In genomic region chr11:125939081-125939521, GRCh38 we compare ENCODE assay signal across 20 cellular contexts. TPM values are rescaled to one million over a fixed set of nuclear protein-coding genes. Genes with fewer than 3 reads are reported as not detected.
DNase-seq lines count a peak whose midpoint lies in the region; ATAC-seq and TF ChIP-seq lines count a peak whose summit lies in the region.
"Had no signal": no experiment of that assay in that cellular context is flagged by ENCODE, and none has a peak within 500 bp of the region (broad histone marks: within the 10 kb centered on the region; RNA-seq: fewer than 3 reads in every experiment).

No MANE protein-coding gene starts in this region.

- H3K9ac ChIP-seq in neural progenitor cell: no peak overlapping the region

- peaks cover 13% of the 10 kb centered on the region for H3K27me3 Mint-ChIP-seq in neural progenitor cell (ENCODE audit: insufficient read depth, low read depth)
- H3K27me3 Mint-ChIP-seq: naive thymus-derived CD8-positive, alpha-beta T cell had no signal

- no peaks in the 10 kb centered on the region for H4K20me1 ChIP-seq in neural progenitor cell (ENCODE audit: low read depth)

- peaks cover 46% of the 10 kb centered on the region for H3K4me1 Mint-ChIP-seq in neural progenitor cell

- H3K79me2 ChIP-seq in neural progenitor cell (ENCODE audit: low read depth): no peaks in the 10 kb centered on the region

- H3K4me2 ChIP-seq in neural progenitor cell: no peak overlapping the region

- ATAC-seq in GM18502 (IDR thresholded peaks at IDR 0.05; ENCODE audit: poor library complexity, unreplicated experiment): no peak
- ATAC-seq: naive thymus-derived CD8-positive, alpha-beta T cell had no signal

- peaks cover 8% of the 10 kb centered on the region for H3K4me1 ChIP-seq in neural progenitor cell

- peak overlapping the region; percentile 95 for H3K27ac Mint-ChIP-seq in neural progenitor cell

- peaks cover 5% of the 10 kb centered on the region for H3F3A ChIP-seq in neural progenitor cell (ENCODE audit: low read depth)

- H3K27me3 ChIP-seq in neural progenitor cell: no peaks in the 10 kb centered on the region
- H3K27me3 ChIP-seq: suprapubic skin had no signal

- no peak overlapping the region for H3K27ac ChIP-seq in neural progenitor cell
- H3K27ac ChIP-seq: suprapubic skin had no signal

- TF ChIP-seq CTCF in neural progenitor cell (IDR thresholded peaks at IDR 0.05): no peak

- H3K9me3 Mint-ChIP-seq in neural progenitor cell: peaks cover 3% of the 10 kb centered on the region
- H3K9me3 Mint-ChIP-seq: naive thymus-derived CD8-positive, alpha-beta T cell had no signal

- no peak overlapping the region for H3K4me3 ChIP-seq in neural progenitor cell
- H3K4me3 ChIP-seq: suprapubic skin had no signal

- peak overlapping the region; percentile 79 for H2AFZ ChIP-seq in neural progenitor cell (replicated peaks)

- no peaks in the 10 kb centered on the region for H3K9me3 ChIP-seq in neural progenitor cell (ENCODE audit: low read depth)
- H3K9me3 ChIP-seq: suprapubic skin had no signal

- peaks cover 3% of the 10 kb centered on the region for H3K36me3 Mint-ChIP-seq in neural progenitor cell
- H3K36me3 Mint-ChIP-seq: naive thymus-derived CD8-positive, alpha-beta T cell had no signal

- no peaks in the 10 kb centered on the region for H3K36me3 ChIP-seq in neural progenitor cell
- H3K36me3 ChIP-seq: suprapubic skin had no signal

- DNase-seq in Ammon's horn (ENCODE audit: low spot score) (peak; percentile 29), M059J (ENCODE audit: low read depth) (peak; percentile 17), head of caudate nucleus (peak in 33 of 42 donors; percentile 16 to 79 (median 45)), neural progenitor cell (ENCODE audit: low spot score) (no peak), HuH-7.5 (ENCODE audit: low spot score) (no peak), D341Med (ENCODE audit: low spot score) (no peak), UCSD-AML1 (lab: John Stamatoyannopoulos, UW; ENCODE audit: unreplicated experiment) (no peak)
- DNase-seq: activated gamma-delta T cell; GDM1; Kasumi-1; naive thymus-derived CD8-positive, alpha-beta T cell; NCI-H1694 treated with DMSO at 0.1 percent for 48 hours; NCI-H526; RPMI8226 had no signal

- H3K4me3 Mint-ChIP-seq in neural progenitor cell: peak overlapping the region; percentile 16
- H3K4me3 Mint-ChIP-seq: naive thymus-derived CD8-positive, alpha-beta T cell had no signal

- intact Hi-C loops in head of caudate nucleus (cut with DNase I): no loop called here

RNA-seq across cellular contexts. Expression of gene VSIG10L2, which starts 6.7 kb away (rescaled TPM):
- total RNA-seq in M059J (2014; rRNA removed; shearing (Covaris generic)): not detected in 2 replicates
- not detected in 2 replicates for total RNA-seq in neural progenitor cell (ENCODE audit: low replicate concordance)
- total RNA-seq: endothelial cell of umbilical vein; frontal cortex; H4; lung microvascular endothelial cell; naive thymus-derived CD8-positive, alpha-beta T cell had no signal

RNA-seq across cellular contexts. Expression of gene DDX25, which starts 34.8 kb away (rescaled TPM):
- not detected in 2 replicates for total RNA-seq in M059J (2014; rRNA removed; shearing (Covaris generic))
- 8.9 and 12.4 TPM in 2 replicates for total RNA-seq in neural progenitor cell (ENCODE audit: low replicate concordance)
- total RNA-seq: endothelial cell of umbilical vein, H4 had no signal

RNA-seq across cellular contexts. Expression of gene PUS3, which starts 36.1 kb away (rescaled TPM):
- total RNA-seq in M059J (2014; rRNA removed; shearing (Covaris generic)): 18.6 and 30.0 TPM in 2 replicates
- total RNA-seq in neural progenitor cell (ENCODE audit: low replicate concordance): 13.3 and 22.1 TPM in 2 replicates

RNA-seq across cellular contexts. Expression of gene HYLS1, which starts 51.6 kb away (rescaled TPM):
- 7.1 and 7.7 TPM in 2 replicates for total RNA-seq in M059J (2014; rRNA removed; shearing (Covaris generic))
- total RNA-seq in neural progenitor cell (ENCODE audit: low replicate concordance): 7.7 and 8.9 TPM in 2 replicates

Comparison
In these comparisons a context has a peak if more than half of its experiments do, and no peak if none do; other contexts are left out.
1. DNase-seq: peak in Ammon's horn (single experiment), M059J (single experiment) and head of caudate nucleus (33 of 42); none in neural progenitor cell (single experiment), HuH-7.5 (single experiment), D341Med (single experiment) and UCSD-AML1 (single experiment).